In the genomic region with DNA sequence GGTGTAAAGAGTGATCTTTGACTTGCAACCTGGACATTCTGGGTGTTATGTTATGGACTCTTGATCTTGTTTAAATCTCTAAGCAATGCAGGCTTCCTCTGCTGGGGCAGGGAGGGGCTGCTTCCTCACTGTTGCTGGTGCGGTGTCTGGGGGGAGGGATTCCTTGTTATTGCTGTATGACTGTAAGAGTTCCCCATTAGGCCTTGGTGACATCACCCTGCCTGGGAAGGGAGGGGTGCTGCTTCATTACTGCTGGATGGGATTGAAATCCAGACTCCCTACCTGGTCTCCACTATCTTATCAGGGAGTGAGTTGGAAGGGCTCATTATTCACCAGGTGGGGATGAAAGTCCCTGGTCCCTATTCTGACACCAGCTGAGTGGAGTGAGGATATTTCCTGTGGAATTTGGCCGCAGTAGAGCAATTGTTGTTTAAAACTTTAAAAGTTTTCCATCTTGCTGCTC, we compare ENCODE assay signal across 1 cellular context.
TF ChIP-seq lines count a peak whose summit lies in the region.

No MANE protein-coding gene starts in this region.

TF ChIP-seq in K562, 482 proteins besides CTCF, POLR2A, EP300 and RAD21:
- 0 out of 2 replicates have a peak, but pooled peaks have one; percentile 13 for TF ChIP-seq DPF2 (IDR thresholded peaks at IDR 0.05)
- TF ChIP-seq, protein P1, sequence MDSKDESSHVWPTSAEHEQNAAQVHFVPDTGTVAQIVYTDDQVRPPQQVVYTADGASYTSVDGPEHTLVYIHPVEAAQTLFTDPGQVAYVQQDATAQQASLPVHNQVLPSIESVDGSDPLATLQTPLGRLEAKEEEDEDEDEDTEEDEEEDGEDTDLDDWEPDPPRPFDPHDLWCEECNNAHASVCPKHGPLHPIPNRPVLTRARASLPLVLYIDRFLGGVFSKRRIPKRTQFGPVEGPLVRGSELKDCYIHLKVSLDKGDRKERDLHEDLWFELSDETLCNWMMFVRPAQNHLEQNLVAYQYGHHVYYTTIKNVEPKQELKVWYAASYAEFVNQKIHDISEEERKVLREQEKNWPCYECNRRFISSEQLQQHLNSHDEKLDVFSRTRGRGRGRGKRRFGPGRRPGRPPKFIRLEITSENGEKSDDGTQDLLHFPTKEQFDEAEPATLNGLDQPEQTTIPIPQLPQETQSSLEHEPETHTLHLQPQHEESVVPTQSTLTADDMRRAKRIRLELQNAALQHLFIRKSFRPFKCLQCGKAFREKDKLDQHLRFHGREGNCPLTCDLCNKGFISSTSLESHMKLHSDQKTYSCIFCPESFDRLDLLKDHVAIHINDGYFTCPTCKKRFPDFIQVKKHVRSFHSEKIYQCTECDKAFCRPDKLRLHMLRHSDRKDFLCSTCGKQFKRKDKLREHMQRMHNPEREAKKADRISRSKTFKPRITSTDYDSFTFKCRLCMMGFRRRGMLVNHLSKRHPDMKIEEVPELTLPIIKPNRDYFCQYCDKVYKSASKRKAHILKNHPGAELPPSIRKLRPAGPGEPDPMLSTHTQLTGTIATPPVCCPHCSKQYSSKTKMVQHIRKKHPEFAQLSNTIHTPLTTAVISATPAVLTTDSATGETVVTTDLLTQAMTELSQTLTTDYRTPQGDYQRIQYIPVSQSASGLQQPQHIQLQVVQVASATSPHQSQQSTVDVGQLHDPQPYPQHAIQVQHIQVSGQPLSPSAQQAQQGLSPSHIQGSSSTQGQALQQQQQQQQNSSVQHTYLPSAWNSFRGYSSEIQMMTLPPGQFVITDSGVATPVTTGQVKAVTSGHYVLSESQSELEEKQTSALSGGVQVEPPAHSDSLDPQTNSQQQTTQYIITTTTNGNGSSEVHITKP (IDR thresholded peaks at IDR 0.05; ENCODE audit: partially characterized antibody) = peak; percentile 63
- no peak for TF ChIP-seq NR3C1 (CRISPR knock-in tag; IDR thresholded peaks at IDR 0.05)
- TF ChIP-seq CBX8 (IDR thresholded peaks at IDR 0.05; ENCODE audit: borderline replicate concordance, extremely low read depth, low read depth, low read length, poor library complexity, severe bottlenecking) = no peak
- TF ChIP-seq RCOR1 (IDR thresholded peaks at IDR 0.05; ENCODE audit: borderline replicate concordance in 1 of 2, low read depth in 2 of 2, low read length in 2 of 2) = 0 out of 4 replicates have a peak, but pooled peaks of 1 of the 2 experiments have one; percentile 8
- TF ChIP-seq FOXK2 (conservative IDR thresholded peaks at IDR 0.05 in 1 of 2, IDR thresholded peaks at IDR 0.05 in 1 of 2; ENCODE audit: low read depth in 2 of 2) = peak; percentile 30 to 48; a peak in 1 of 4 replicates
- peak; percentile 19; the same call in 1 of the 2 replicates for TF ChIP-seq ZNF24 (IDR thresholded peaks at IDR 0.05)
- peak; percentile 91 for TF ChIP-seq JUND (IDR thresholded peaks at IDR 0.05; ENCODE audit: borderline replicate concordance, low read depth, low read length)
- TF ChIP-seq JUND (tag; IDR thresholded peaks at IDR 0.05; ENCODE audit: borderline replicate concordance, low read depth, low read length) = peak; percentile 83; the same call in 1 of the 3 replicates
- 0 out of 2 replicates have a peak, but pooled peaks have one; percentile 65 for TF ChIP-seq ZEB2 (IDR thresholded peaks at IDR 0.05)
- no peak for TF ChIP-seq TGIF2 (CRISPR knock-in tag; IDR thresholded peaks at IDR 0.05)
- peak; percentile 84 for TF ChIP-seq JUN (IDR thresholded peaks at IDR 0.05; ENCODE audit: borderline replicate concordance, low read depth, low read length)
- TF ChIP-seq JUN (CRISPR knock-in tag; IDR thresholded peaks at IDR 0.05; ENCODE audit: borderline replicate concordance) = 0 out of 2 replicates have a peak, but pooled peaks have one; percentile 34
- TF ChIP-seq ARID1B (IDR thresholded peaks at IDR 0.05) = peak; percentile 28; the same call in 1 of the 2 replicates
- no peak for TF ChIP-seq TCF3 (CRISPR knock-in tag; IDR thresholded peaks at IDR 0.05)
- TF ChIP-seq PHF20 (IDR thresholded peaks at IDR 0.05; ENCODE audit: partially characterized antibody) = no peak
- TF ChIP-seq, protein P2, sequence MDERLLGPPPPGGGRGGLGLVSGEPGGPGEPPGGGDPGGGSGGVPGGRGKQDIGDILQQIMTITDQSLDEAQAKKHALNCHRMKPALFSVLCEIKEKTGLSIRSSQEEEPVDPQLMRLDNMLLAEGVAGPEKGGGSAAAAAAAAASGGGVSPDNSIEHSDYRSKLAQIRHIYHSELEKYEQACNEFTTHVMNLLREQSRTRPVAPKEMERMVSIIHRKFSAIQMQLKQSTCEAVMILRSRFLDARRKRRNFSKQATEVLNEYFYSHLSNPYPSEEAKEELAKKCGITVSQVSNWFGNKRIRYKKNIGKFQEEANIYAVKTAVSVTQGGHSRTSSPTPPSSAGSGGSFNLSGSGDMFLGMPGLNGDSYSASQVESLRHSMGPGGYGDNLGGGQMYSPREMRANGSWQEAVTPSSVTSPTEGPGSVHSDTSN (CRISPR knock-in tag; IDR thresholded peaks at IDR 0.05; ENCODE audit: low read depth) = no peak
- TF ChIP-seq, protein P2 (tag; conservative IDR thresholded peaks at IDR 0.05; ENCODE audit: low read depth) = no peak
- TF ChIP-seq CREB1 (IDR thresholded peaks at IDR 0.05) = peak; percentile 48; the same call in 1 of the 2 replicates
- TF ChIP-seq CREB1 (CRISPR knock-in tag; IDR thresholded peaks at IDR 0.05) = peak; percentile 30; the same call in 1 of the 2 replicates
- peak; percentile 74 for TF ChIP-seq CTBP1 (IDR thresholded peaks at IDR 0.05; ENCODE audit: borderline replicate concordance)
- TF ChIP-seq KDM1A (IDR thresholded peaks at IDR 0.05) = no peak
- TF ChIP-seq ATF7 (IDR thresholded peaks at IDR 0.05) = peak; percentile 88
- TF ChIP-seq CEBPG (CRISPR knock-in tag; IDR thresholded peaks at IDR 0.05) = peak; percentile 56; the same call in 1 of the 2 replicates
- TF ChIP-seq CEBPG (tag; conservative IDR thresholded peaks at IDR 0.05 in 1 of 2, IDR thresholded peaks at IDR 0.05 in 1 of 2) = no peak; a peak in 1 of 4 replicates
- TF ChIP-seq, protein P3, sequence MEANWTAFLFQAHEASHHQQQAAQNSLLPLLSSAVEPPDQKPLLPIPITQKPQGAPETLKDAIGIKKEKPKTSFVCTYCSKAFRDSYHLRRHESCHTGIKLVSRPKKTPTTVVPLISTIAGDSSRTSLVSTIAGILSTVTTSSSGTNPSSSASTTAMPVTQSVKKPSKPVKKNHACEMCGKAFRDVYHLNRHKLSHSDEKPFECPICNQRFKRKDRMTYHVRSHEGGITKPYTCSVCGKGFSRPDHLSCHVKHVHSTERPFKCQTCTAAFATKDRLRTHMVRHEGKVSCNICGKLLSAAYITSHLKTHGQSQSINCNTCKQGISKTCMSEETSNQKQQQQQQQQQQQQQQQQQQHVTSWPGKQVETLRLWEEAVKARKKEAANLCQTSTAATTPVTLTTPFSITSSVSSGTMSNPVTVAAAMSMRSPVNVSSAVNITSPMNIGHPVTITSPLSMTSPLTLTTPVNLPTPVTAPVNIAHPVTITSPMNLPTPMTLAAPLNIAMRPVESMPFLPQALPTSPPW (CRISPR knock-in tag; IDR thresholded peaks at IDR 0.05) = peak; percentile 61
- no peak for TF ChIP-seq SAP30 (IDR thresholded peaks at IDR 0.05; ENCODE audit: borderline replicate concordance, insufficient read depth, low read depth, low read length, poor library complexity, severe bottlenecking)
- peak; percentile 61; the same call in 1 of the 2 replicates for TF ChIP-seq SPI1 (IDR thresholded peaks at IDR 0.05; ENCODE audit: borderline replicate concordance, low read depth, low read length)
- TF ChIP-seq ATF1 (CRISPR knock-in tag; IDR thresholded peaks at IDR 0.05) = no peak
- TF ChIP-seq ATF1 (tag; IDR thresholded peaks at IDR 0.05) = peak; percentile 24; the same call in 1 of the 2 replicates
- TF ChIP-seq, protein P4, sequence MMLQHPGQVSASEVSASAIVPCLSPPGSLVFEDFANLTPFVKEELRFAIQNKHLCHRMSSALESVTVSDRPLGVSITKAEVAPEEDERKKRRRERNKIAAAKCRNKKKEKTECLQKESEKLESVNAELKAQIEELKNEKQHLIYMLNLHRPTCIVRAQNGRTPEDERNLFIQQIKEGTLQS (IDR thresholded peaks at IDR 0.05) = peak; percentile 94
- TF ChIP-seq, protein P4 (CRISPR knock-in tag; conservative IDR thresholded peaks at IDR 0.05) = 0 out of 2 replicates have a peak, but pooled peaks have one; percentile 22
- TF ChIP-seq CREM (IDR thresholded peaks at IDR 0.05; ENCODE audit: low read depth) = peak; percentile 74
